ENCODE assay signal across 3 cellular contexts in genomic region chr4:78599147-78599546, GRCh38.
TF ChIP-seq lines count a peak whose summit lies in the region.

No MANE protein-coding gene starts in this region.

TF ChIP-seq in A549, 52 proteins besides CTCF, POLR2A, EP300 and RAD21:
- TF ChIP-seq MAFK (IDR thresholded peaks at IDR 0.05; ENCODE audit: partially characterized antibody) (peak; percentile 69), RFX5 (IDR thresholded peaks at IDR 0.05) (no peak)

TF ChIP-seq in IMR-90, 13 proteins besides CTCF, POLR2A, EP300 and RAD21:
- TF ChIP-seq SMC3 (IDR thresholded peaks at IDR 0.05; ENCODE audit: low read depth, low read length) (no peak), BHLHE40 (IDR thresholded peaks at IDR 0.05; ENCODE audit: low read depth, low read length) (no peak), MAFK (IDR thresholded peaks at IDR 0.05; ENCODE audit: low read depth, low read length) (peak; percentile 74)

TF ChIP-seq in GM12878, 131 proteins besides CTCF, POLR2A, EP300 and RAD21:
- TF ChIP-seq MTA2 (IDR thresholded peaks at IDR 0.05; ENCODE audit: low read depth) (0 out of 2 replicates have a peak, but pooled peaks have one; percentile 11), ZBED1 (IDR thresholded peaks at IDR 0.05; ENCODE audit: borderline replicate concordance) (no peak), CHD1 (IDR thresholded peaks at IDR 0.05; ENCODE audit: low read depth, low read length) (no peak), IKZF1 (conservative IDR thresholded peaks at IDR 0.05) (no peak), SP1 (IDR thresholded peaks at IDR 0.05; ENCODE audit: low read depth, low read length) (no peak), MTA3 (IDR thresholded peaks at IDR 0.05; ENCODE audit: borderline replicate concordance, low read length) (no peak), NFYA (IDR thresholded peaks at IDR 0.05; ENCODE audit: borderline replicate concordance, low read depth, low read length) (no peak)
TF ChIP-seq in GM12878: peak in this region for 1.
